In genomic region chr11:125305346-125305745, GRCh38 we compare ENCODE assay signal across 23 cellular contexts.
DNase-seq lines count a peak whose midpoint lies in the region; TF ChIP-seq lines count a peak whose summit lies in the region.
"Had no signal": no experiment of that assay in that cellular context is flagged by ENCODE, and none has a peak within 500 bp of the region (broad histone marks: within the 10 kb centered on the region; RNA-seq: fewer than 3 reads in every experiment).

No MANE protein-coding gene starts in this region.

- no peak overlapping the region for H2BK15ac ChIP-seq in neuronal stem cell (ENCODE audit: low read length)

- H3K4me1 ChIP-seq in neuronal stem cell (ENCODE audit: control insufficient read depth in 2 of 2, insufficient read depth in 1 of 2, low read depth in 1 of 2, low read length in 2 of 2): peaks cover 0 to 2% of the 10 kb centered on the region in 2 donors
- H3K4me1 ChIP-seq: HAP-1, pancreas had no signal

- H3K9me3 ChIP-seq in WERI-Rb-1 (ENCODE audit: severe bottlenecking) (no peaks in the 10 kb centered on the region), neuronal stem cell (replicated peaks in 1 of 2; ENCODE audit: control insufficient read depth in 2 of 2, insufficient read depth in 1 of 2, low read depth in 1 of 2, low read length in 2 of 2) (no peaks in the 10 kb centered on the region)
- H3K9me3 ChIP-seq: HAP-1, MG63, pancreas, thoracic aorta, uterus had no signal

- H2BK12ac ChIP-seq in neuronal stem cell (ENCODE audit: low read length): peak overlapping the region; percentile 2

- no CpG with 5 or more reads among the region's 7 CpGs for WGBS in neuronal stem cell (ENCODE audit: extremely low coverage in 2 of 2, insufficient read length in 2 of 2, insufficient replicate concordance in 1 of 2), 2 donors

- no peak overlapping the region for H3K27ac ChIP-seq in WERI-Rb-1
- no peak overlapping the region for H3K27ac ChIP-seq in neuronal stem cell (replicated peaks; ENCODE audit: low read length)
- H3K27ac ChIP-seq: brain microvascular endothelial cell, KMS-11, pancreas, thoracic aorta, uterus had no signal

- peak; percentile 97 for DNase-seq in DMS79 treated with DMSO at 0.1 percent for 48 hours (lab: John Stamatoyannopoulos, UW)
- peak; percentile 65 for DNase-seq in NCI-H1105 treated with DMSO at 0.1 percent for 48 hours (lab: John Stamatoyannopoulos, UW)
- no peak for DNase-seq in WERI-Rb-1
- DNase-seq in neuronal stem cell (ENCODE audit: low spot score): no peak
- DNase-seq in hepatic stellate cell (ENCODE audit: low spot score): no peak
- no peak for DNase-seq in COR-L47 (lab: John Stamatoyannopoulos, UW)
- DNase-seq in activated naive CD4-positive, alpha-beta T cell (lab: John Stamatoyannopoulos, UW): no peak
- DNase-seq: activated CD4-positive, alpha-beta T cell treated with anti-CD3 and anti-CD28 coated beads, Interleukin-2, amount 10 ng/mL, durations not matched to agents 24 days and 14 days; amygdala; brain microvascular endothelial cell; cerebellar nuclear complex; dermis blood vessel endothelial cell; endodermal cell; head of caudate nucleus; MG63; NCI-H774; pancreas; retina; uterus had no signal

- H3K36me3 ChIP-seq in WERI-Rb-1: no peaks in the 10 kb centered on the region
- H3K36me3 ChIP-seq in neuronal stem cell (replicated peaks in 1 of 2; ENCODE audit: control insufficient read depth in 2 of 2, insufficient read depth in 2 of 2, low read length in 2 of 2): peaks cover 0 to 23% of the 10 kb centered on the region in 2 donors
- H3K36me3 ChIP-seq: brain microvascular endothelial cell, HAP-1, MG63, pancreas, thoracic aorta, uterus had no signal

- no peak overlapping the region for H3K9ac ChIP-seq in neuronal stem cell (ENCODE audit: low read depth, low read length, poor library complexity)
- H3K9ac ChIP-seq: KMS-11 had no signal

- H4K8ac ChIP-seq in neuronal stem cell (ENCODE audit: low read depth, low read length): no peak overlapping the region

- no peak overlapping the region for H4K91ac ChIP-seq in neuronal stem cell (ENCODE audit: low read depth, low read length, poor library complexity)

- no peak overlapping the region for H2AK5ac ChIP-seq in neuronal stem cell (ENCODE audit: low read depth, low read length)

- H3K18ac ChIP-seq in neuronal stem cell (ENCODE audit: low read length): no peak overlapping the region

- no peak overlapping the region for H2BK5ac ChIP-seq in neuronal stem cell (ENCODE audit: low read length)

- H2BK120ac ChIP-seq in neuronal stem cell (ENCODE audit: low read depth, low read length): no peak overlapping the region

- no peak overlapping the region for H3K4ac ChIP-seq in neuronal stem cell (ENCODE audit: low read length)

- H3K27me3 ChIP-seq in WERI-Rb-1 (ENCODE audit: insufficient read depth, low read depth, severe bottlenecking) (no peaks in the 10 kb centered on the region), neuronal stem cell (ENCODE audit: control insufficient read depth in 3 of 3, insufficient read depth in 3 of 3, low read depth in 1 of 3, low read length in 3 of 3) (no peaks in the 10 kb centered on the region)
- H3K27me3 ChIP-seq: brain microvascular endothelial cell, MG63, pancreas, uterus had no signal

- H3K23ac ChIP-seq in neuronal stem cell (ENCODE audit: low read depth, low read length, poor library complexity): no peak overlapping the region

- no peak overlapping the region for H3K4me2 ChIP-seq in neuronal stem cell (ENCODE audit: insufficient read depth, low read length, poor library complexity, severe bottlenecking)
- H3K4me2 ChIP-seq: KMS-11, smooth muscle cell had no signal

- no peak overlapping the region for H2AFZ ChIP-seq in neuronal stem cell (ENCODE audit: low read length)

- H3K4me3 ChIP-seq in WERI-Rb-1 (ENCODE audit: low read depth, low read length) (no peak overlapping the region), neuronal stem cell (ENCODE audit: low read length in 2 of 2) (no peak overlapping the region)
- H3K4me3 ChIP-seq: HAP-1, MG63, pancreas, smooth muscle cell, thoracic aorta, uterus had no signal

- peaks cover 2% of the 10 kb centered on the region for H3K79me1 ChIP-seq in neuronal stem cell (ENCODE audit: low read depth, low read length)

- TF ChIP-seq CTCF in WERI-Rb-1 (IDR thresholded peaks at IDR 0.05; ENCODE audit: low read depth, low read length): 0 out of 2 replicates have a peak, but pooled peaks have one; percentile 2

- no peak overlapping the region for H3K14ac ChIP-seq in neuronal stem cell (ENCODE audit: low read length)

Comparison
In these comparisons a context has a peak if more than half of its experiments do, and no peak if none do; other contexts are left out.
1. DNase-seq: peak in DMS79 treated with DMSO at 0.1 percent for 48 hours (single experiment) and NCI-H1105 treated with DMSO at 0.1 percent for 48 hours (single experiment); none in WERI-Rb-1 (single experiment), neuronal stem cell (single experiment), hepatic stellate cell (single experiment), COR-L47 (single experiment) and activated naive CD4-positive, alpha-beta T cell (0 of 4).